Comparison of ENCODE assay signal across 32 cellular contexts in genomic region chr18:37218022-37218590, GRCh38.
"Had no signal": no experiment of that assay in that cellular context is flagged by ENCODE, and none has a peak within 500 bp of the region (broad histone marks: within the 10 kb centered on the region; RNA-seq: fewer than 3 reads in every experiment).

No MANE protein-coding gene starts in this region.

- DNase-seq: activated CD4-positive, alpha-beta T cell treated with anti-CD3 and anti-CD28 coated beads for 36 hours; activated CD4-positive, CD25-positive, alpha-beta regulatory T cell; activated CD8-positive, alpha-beta memory T cell treated with anti-CD3 and anti-CD28 coated beads, Interleukin-2, amount 10 ng/mL, durations not matched to agents 7 days and 5 days; activated CD8-positive, alpha-beta T cell treated with anti-CD3 and anti-CD28 coated beads, Interleukin-2, amount 10 ng/mL, durations not matched to agents 7 days and 5 days; activated effector memory CD4-positive, alpha-beta T cell treated with Interleukin-2 at 50 U/mL for 16 hours; activated naive CD4-positive, alpha-beta T cell treated with Interleukin-2 at 50 U/mL for 16 hours; activated T-cell treated with anti-CD3 and anti-CD28 coated beads, Interleukin-2, amount 50 U/mL, for 72 hours; anterior cingulate cortex; dorsolateral prefrontal cortex; effector memory CD4-positive, alpha-beta T cell; erythroblast; head of caudate nucleus; hypothalamus; kidney glomerular epithelial cell; left ventricle myocardium inferior; occipital lobe; stimulated activated CD4-positive, alpha-beta T cell treated with anti-CD3 and anti-CD28 coated beads, Interleukin-15, amount 100 ng/mL, for 24 hours; stimulated activated CD4-positive, alpha-beta T cell treated with anti-CD3 and anti-CD28 coated beads, Interleukin-2, amount 100 ng/mL, for 24 hours; stimulated activated naive CD4-positive, alpha-beta T cell; T-helper 1 cell; tibial artery; upper lobe of right lung had no signal

- H3K9ac ChIP-seq: parathyroid adenoma had no signal

- H3K4me1 Mint-ChIP-seq: activated CD8-positive, alpha-beta memory T cell treated with anti-CD3 and anti-CD28 coated beads, Interleukin-2, amount 10 ng/mL, durations not matched to agents 7 days and 5 days had no signal

- H3K4me2 ChIP-seq: smooth muscle cell had no signal

- H3K79me2 ChIP-seq: parathyroid adenoma had no signal

- H3K36me3 Mint-ChIP-seq: activated CD8-positive, alpha-beta memory T cell treated with anti-CD3 and anti-CD28 coated beads, Interleukin-2, amount 10 ng/mL, durations not matched to agents 7 days and 5 days had no signal

- H3K27me3 ChIP-seq: dorsolateral prefrontal cortex, right atrium auricular region, suprapubic skin, tibial artery, upper lobe of right lung had no signal

- H3K9me3 ChIP-seq: upper lobe of right lung had no signal

- H3K9me3 Mint-ChIP-seq: T-helper 2 cell treated with Interferon-gamma antibody and Interleukin-4, amounts not matched to agents 5 μg/mL and 100 μg/mL, for 36 hours had no signal

- ATAC-seq: activated CD4-positive, alpha-beta T cell treated with anti-CD3 and anti-CD28 coated beads for 36 hours; activated CD8-positive, alpha-beta memory T cell treated with anti-CD3 and anti-CD28 coated beads, Interleukin-2, amount 10 ng/mL, durations not matched to agents 7 days and 5 days; activated CD8-positive, alpha-beta T cell treated with anti-CD3 and anti-CD28 coated beads, Interleukin-2, amount 10 ng/mL, durations not matched to agents 7 days and 5 days; activated T-cell treated with anti-CD3 and anti-CD28 coated beads, Interleukin-2, amount 50 U/mL, for 72 hours; upper lobe of right lung had no signal

- H3K36me3 ChIP-seq: right atrium auricular region, tibial artery, upper lobe of right lung had no signal

- H3K27ac Mint-ChIP-seq: activated CD4-positive, alpha-beta T cell treated with anti-CD3 and anti-CD28 coated beads for 36 hours; activated CD8-positive, alpha-beta memory T cell treated with anti-CD3 and anti-CD28 coated beads, Interleukin-2, amount 10 ng/mL, durations not matched to agents 7 days and 5 days; activated CD8-positive, alpha-beta T cell treated with anti-CD3 and anti-CD28 coated beads, Interleukin-2, amount 10 ng/mL, durations not matched to agents 7 days and 5 days; activated naive CD8-positive, alpha-beta T cell; activated T-cell treated with anti-CD3 and anti-CD28 coated beads, Interleukin-2, amount 50 U/mL, for 72 hours; T-helper 2 cell treated with Interferon-gamma antibody and Interleukin-4, amounts not matched to agents 5 μg/mL and 100 μg/mL, for 36 hours had no signal

- H2AFZ ChIP-seq: parathyroid adenoma had no signal

- H3K4me3 ChIP-seq: coronary artery, dorsolateral prefrontal cortex, left ventricle myocardium inferior, lung, right atrium auricular region, smooth muscle cell, suprapubic skin, tibial artery, upper lobe of right lung had no signal

- H3K27me3 Mint-ChIP-seq: activated CD4-positive, alpha-beta T cell treated with anti-CD3 and anti-CD28 coated beads for 36 hours; activated CD8-positive, alpha-beta memory T cell treated with anti-CD3 and anti-CD28 coated beads, Interleukin-2, amount 10 ng/mL, durations not matched to agents 7 days and 5 days; activated naive CD8-positive, alpha-beta T cell; central memory CD8-positive, alpha-beta T cell had no signal

- H3K4me1 ChIP-seq: left ventricle myocardium inferior, parathyroid adenoma, right atrium auricular region, suprapubic skin, upper lobe of right lung had no signal

- H3K4me3 Mint-ChIP-seq: activated CD4-positive, alpha-beta T cell treated with anti-CD3 and anti-CD28 coated beads for 36 hours; activated CD8-positive, alpha-beta memory T cell treated with anti-CD3 and anti-CD28 coated beads, Interleukin-2, amount 10 ng/mL, durations not matched to agents 7 days and 5 days; activated CD8-positive, alpha-beta T cell treated with anti-CD3 and anti-CD28 coated beads, Interleukin-2, amount 10 ng/mL, durations not matched to agents 7 days and 5 days; activated naive CD8-positive, alpha-beta T cell; activated T-cell treated with anti-CD3 and anti-CD28 coated beads, Interleukin-2, amount 50 U/mL, for 72 hours; central memory CD8-positive, alpha-beta T cell; T-helper 2 cell treated with Interferon-gamma antibody and Interleukin-4, amounts not matched to agents 5 μg/mL and 100 μg/mL, for 36 hours had no signal

- FAIRE-seq: bronchial epithelial cell had no signal

- H3K27ac ChIP-seq: coronary artery, dorsolateral prefrontal cortex, left ventricle myocardium inferior, parathyroid adenoma, right atrium auricular region, suprapubic skin, tibial artery, upper lobe of right lung had no signal
